ENCODE assay signal across 9 cellular contexts in the genomic region with DNA sequence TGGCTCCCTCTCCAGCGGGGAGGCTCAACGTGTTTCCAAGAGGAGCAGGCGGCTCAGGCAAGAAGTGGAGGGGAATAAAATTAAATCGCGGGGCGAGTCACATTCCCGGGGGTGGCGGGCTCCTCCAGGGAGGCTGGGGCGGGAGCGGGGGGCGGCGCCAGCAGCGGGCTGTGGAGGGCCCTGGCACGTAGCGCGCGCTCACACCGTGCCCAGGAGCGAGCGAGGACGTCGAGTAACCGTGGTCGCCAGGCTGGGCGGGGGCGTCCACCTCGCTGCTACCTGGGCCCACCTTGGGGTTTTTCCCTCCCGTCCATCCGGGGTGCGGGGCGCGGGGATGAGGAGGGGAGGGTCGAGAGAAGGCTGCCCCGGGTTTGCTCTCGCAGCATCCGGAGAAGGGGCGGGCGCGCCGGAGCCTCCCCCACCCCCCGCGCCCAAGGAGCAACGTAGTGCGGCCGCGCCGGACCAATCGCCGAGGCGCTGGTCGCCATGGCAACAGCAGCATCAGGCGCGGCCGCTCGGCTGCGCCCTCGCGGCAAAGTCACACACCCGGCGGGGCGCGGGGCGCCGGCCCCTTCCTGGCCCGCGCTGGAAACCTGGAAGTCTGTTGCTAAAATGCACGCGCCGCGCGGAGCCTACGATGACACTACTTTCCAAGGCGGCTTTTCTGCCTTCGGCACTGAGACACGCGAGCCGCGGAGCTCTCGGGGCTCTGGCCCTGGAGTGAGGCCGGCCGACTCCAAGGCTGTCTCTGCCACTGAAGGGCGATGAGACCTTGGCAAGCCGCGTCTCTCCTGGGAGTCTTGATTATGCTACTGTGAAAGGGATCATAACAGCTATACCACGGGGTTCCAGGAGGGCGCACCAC. TPM values are rescaled to one million over a fixed set of nuclear protein-coding genes. Genes with fewer than 3 reads are reported as not detected.
DNase-seq lines count a peak whose midpoint lies in the region; ATAC-seq lines count a peak whose summit lies in the region.
"Had no signal": no experiment of that assay in that cellular context is flagged by ENCODE, and none has a peak within 500 bp of the region (broad histone marks: within the 10 kb centered on the region; RNA-seq: fewer than 3 reads in every experiment).

A gene (minus strand): TSS at position 388 of the 865 bp plus-strand sequence. CDS start 415 bp downstream, outside the sequence.

- peak within 1 kb of the TSS in 9 of 11 experiments; percentile 25 to 90 (median 79); a peak in 17 of 22 replicates for H3K27ac ChIP-seq in BLaER1 treated with 17β-estradiol and CSF1 and Interleukin-3, amounts not matched to agents 10 nM and 100 nM
- H3K27ac ChIP-seq in HUES6 (ENCODE audit: low read depth, low read length) (no peak within 1 kb of the TSS), mesodermal cell (ENCODE audit: low read depth, low read length, severe bottlenecking) (no peak within 1 kb of the TSS)
- H3K27ac ChIP-seq: parathyroid adenoma had no signal

- no peaks in the 10 kb centered on the region for H3K9me3 ChIP-seq in BLaER1 treated with 17β-estradiol and CSF1 and Interleukin-3, amounts not matched to agents 10 nM and 100 nM (replicated peaks in 1 of 11)
- H3K9me3 ChIP-seq in HUES6 (ENCODE audit: control insufficient read depth, insufficient read depth, low read depth, low read length) (no peaks in the 10 kb centered on the region), mesodermal cell (ENCODE audit: control insufficient read depth, low read length) (no peaks in the 10 kb centered on the region)

- peak within 1 kb of the TSS in 10 of 11 experiments; percentile 38 to 83 (median 64); a peak in 19 of 22 replicates for H3K9ac ChIP-seq in BLaER1 treated with 17β-estradiol and CSF1 and Interleukin-3, amounts not matched to agents 10 nM and 100 nM
- H3K9ac ChIP-seq in HUES6 (ENCODE audit: low read length): no peak within 1 kb of the TSS
- H3K9ac ChIP-seq: parathyroid adenoma had no signal

- POLR2A ChIA-PET in activated CD4-positive, alpha-beta memory T cell treated with anti-CD3 and anti-CD28 coated beads for 36 hours (lab: Charles Lee): no interaction called here

- intact Hi-C loops in activated CD4-positive, alpha-beta memory T cell treated with anti-CD3 and anti-CD28 coated beads for 36 hours (cut with micrococcal nuclease): no loop called here

- H3K4me2 ChIP-seq in BLaER1 treated with 17β-estradiol and CSF1 and Interleukin-3, amounts not matched to agents 10 nM and 100 nM: peak within 1 kb of the TSS; percentile 86 to 100 (median 93)

- peaks cover 23% of the 10 kb centered on the region for H3K27me3 Mint-ChIP-seq in activated CD4-positive, alpha-beta memory T cell treated with anti-CD3 and anti-CD28 coated beads for 36 hours

- H3K4me1 Mint-ChIP-seq in activated CD4-positive, alpha-beta memory T cell treated with anti-CD3 and anti-CD28 coated beads for 36 hours (ENCODE audit: low read depth): peaks cover 25% of the 10 kb centered on the region

- peak; percentile 79 for DNase-seq in activated CD4-positive, alpha-beta memory T cell treated with anti-CD3 and anti-CD28 coated beads for 36 hours
- peak; percentile 84 for DNase-seq in ecto neural progenitor cell (ENCODE audit: low spot score)
- DNase-seq in stimulated activated CD8-positive, alpha-beta memory T cell treated with anti-CD3 and anti-CD28 coated beads, Interleukin-15, amount 100 ng/mL, for 4 hours (ENCODE audit: low read depth in 2 of 2): peak; percentile 45 to 49
- DNase-seq in SKM-1 (lab: John Stamatoyannopoulos, UW; ENCODE audit: unreplicated experiment): no peak

- no peaks in the 10 kb centered on the region for H3K9me3 Mint-ChIP-seq in activated CD4-positive, alpha-beta memory T cell treated with anti-CD3 and anti-CD28 coated beads for 36 hours

- peak within 1 kb of the TSS; percentile 63 for H3K4me3 Mint-ChIP-seq in activated CD4-positive, alpha-beta memory T cell treated with anti-CD3 and anti-CD28 coated beads for 36 hours

- peak within 1 kb of the TSS; percentile 27 to 71 (median 59) for H3K4me3 ChIP-seq in BLaER1 treated with 17β-estradiol and CSF1 and Interleukin-3, amounts not matched to agents 10 nM and 100 nM
- H3K4me3 ChIP-seq in HUES6 (ENCODE audit: low read depth, low read length) (peak within 1 kb of the TSS; percentile 55), mesodermal cell (ENCODE audit: extremely low read depth, insufficient read depth, low read length, poor library complexity, severe bottlenecking) (peak within 1 kb of the TSS; percentile 2)

- H3K4me1 ChIP-seq in BLaER1 treated with 17β-estradiol and CSF1 and Interleukin-3, amounts not matched to agents 10 nM and 100 nM: peaks cover 81 to 100% (median 95%) of the 10 kb centered on the region in 10 experiments
- peaks cover 13% of the 10 kb centered on the region; the same call in 1 of the 2 replicates for H3K4me1 ChIP-seq in HUES6 (ENCODE audit: control insufficient read depth, insufficient read depth, low read length)
- H3K4me1 ChIP-seq in mesodermal cell (ENCODE audit: control insufficient read depth, insufficient read depth, low read length, poor library complexity, severe bottlenecking): peaks cover 7% of the 10 kb centered on the region
- H3K4me1 ChIP-seq: parathyroid adenoma had no signal

- CTCF ChIA-PET in activated CD4-positive, alpha-beta memory T cell treated with anti-CD3 and anti-CD28 coated beads for 36 hours (lab: Charles Lee): no interaction called here

- H3K36me3 ChIP-seq in BLaER1 treated with 17β-estradiol and CSF1 and Interleukin-3, amounts not matched to agents 10 nM and 100 nM: no peaks in the 10 kb centered on the region
- H3K36me3 ChIP-seq in HUES6 (ENCODE audit: control insufficient read depth, insufficient read depth, low read length) (no peaks in the 10 kb centered on the region), mesodermal cell (ENCODE audit: control insufficient read depth, insufficient read depth, low read length) (no peaks in the 10 kb centered on the region)

- peaks cover 0 to 31% (median 0%) of the 10 kb centered on the region in 11 experiments; a peak in 6 of 22 replicates for H3K27me3 ChIP-seq in BLaER1 treated with 17β-estradiol and CSF1 and Interleukin-3, amounts not matched to agents 10 nM and 100 nM
- H3K27me3 ChIP-seq in HUES6 (ENCODE audit: control insufficient read depth, insufficient read depth, low read length): peaks cover 56% of the 10 kb centered on the region

- H3K36me3 Mint-ChIP-seq in activated CD4-positive, alpha-beta memory T cell treated with anti-CD3 and anti-CD28 coated beads for 36 hours: no peaks in the 10 kb centered on the region

- WGBS in mesodermal cell (ENCODE audit: insufficient coverage in 2 of 2), 2 experiments: 5 to 6% methylated on average over 66 to 72 of the region's 86 CpGs

- peak; percentile 62 for ATAC-seq in GM19395 (IDR thresholded peaks at IDR 0.05; ENCODE audit: unreplicated experiment)

- no peak within 1 kb of the TSS for H3K27ac Mint-ChIP-seq in activated CD4-positive, alpha-beta memory T cell treated with anti-CD3 and anti-CD28 coated beads for 36 hours

- H4K20me1 ChIP-seq in BLaER1 treated with 17β-estradiol and CSF1 and Interleukin-3, amounts not matched to agents 10 nM and 100 nM: peaks cover 0 to 10% (median 0%) of the 10 kb centered on the region in 11 experiments; a peak in 4 of 22 replicates

RNA-seq across cellular contexts. Expression of the gene that starts here (rescaled TPM):
- 10 to 100 TPM; 42.5 to 43.8 TPM for total RNA-seq in activated CD4-positive, alpha-beta memory T cell treated with anti-CD3 and anti-CD28 coated beads for 36 hours
- polyA plus RNA-seq in mesodermal cell (2013, experiment 1 of 2): 25.0 TPM
- 20.6 TPM for polyA plus RNA-seq in mesodermal cell (2013, experiment 2 of 2)

Comparison
In these comparisons a context has a peak if more than half of its experiments do, and no peak if none do; other contexts are left out.
1. H3K27ac ChIP-seq: peak in BLaER1 treated with 17β-estradiol and CSF1 and Interleukin-3, amounts not matched to agents 10 nM and 100 nM (9 of 11); none in HUES6 (single experiment) and mesodermal cell (single experiment).
2. H3K4me3 ChIP-seq: peak in every context shown above with its lines; median percentile 59 in BLaER1 treated with 17β-estradiol and CSF1 and Interleukin-3, amounts not matched to agents 10 nM and 100 nM; 55 in HUES6; 2 in mesodermal cell.